8 cellular contexts compared by ENCODE assay signal in the genomic region with DNA sequence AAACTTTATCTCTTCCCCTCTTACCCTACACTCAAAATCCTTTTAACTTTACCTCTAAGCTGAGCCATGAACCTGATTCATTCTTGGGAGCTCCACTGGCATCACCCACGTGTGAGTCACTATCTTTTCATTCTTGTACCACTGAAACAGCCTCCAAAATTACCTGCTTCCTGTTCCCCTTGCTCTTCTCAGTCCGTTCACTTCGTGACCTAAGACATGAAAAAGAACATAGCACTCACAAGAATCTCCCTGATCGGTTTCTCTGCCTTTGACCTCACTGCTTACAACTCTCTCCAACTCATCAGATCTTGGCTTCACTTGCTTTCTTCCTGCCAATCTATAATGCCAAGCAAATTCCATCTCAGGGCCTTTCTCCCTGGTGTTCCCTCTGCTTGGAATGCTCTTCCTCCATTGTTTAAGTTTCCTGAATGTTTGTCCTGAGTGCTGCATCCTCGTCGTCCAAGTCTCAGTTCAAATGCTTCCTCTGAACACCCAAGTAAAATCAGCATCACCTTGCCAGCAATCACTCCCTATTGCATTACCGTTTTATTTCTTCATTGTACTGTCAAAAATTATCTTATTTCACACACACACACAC. TPM values are rescaled to one million over a fixed set of nuclear protein-coding genes. Genes with fewer than 3 reads are reported as not detected.
DNase-seq lines count a peak whose midpoint lies in the region; FAIRE-seq and TF ChIP-seq lines count a peak whose summit lies in the region.

No MANE protein-coding gene starts in this region.

- H3K4me3 Mint-ChIP-seq in CD8-positive, alpha-beta memory T cell, result peak overlapping the region in 5 of 7 donors; percentile 3 to 24 (median 9)

- peaks cover 0 to 79% (median 23%) of the 10 kb centered on the region in 3 donors for H3K36me3 Mint-ChIP-seq in CD8-positive, alpha-beta memory T cell

- POLR2A ChIA-PET in CD8-positive, alpha-beta memory T cell (lab: Charles Lee), result no interaction called here

- TF ChIP-seq POLR2A in H54 (IDR thresholded peaks at IDR 0.05; ENCODE audit: low read depth, low read length), result no peak

- no peaks in the 10 kb centered on the region for H3K27me3 ChIP-seq in CD8-positive, alpha-beta memory T cell (ENCODE audit: insufficient read depth, low read length, poor library complexity, severe bottlenecking)
- no peaks in the 10 kb centered on the region for H3K27me3 ChIP-seq in MM.1S (replicated peaks; ENCODE audit: insufficient read depth, low read length)

- H3K9me2 ChIP-seq in MM.1S (replicated peaks; ENCODE audit: insufficient read depth, low read length), result no peaks in the 10 kb centered on the region

- H3K4me3 ChIP-seq in CD8-positive, alpha-beta memory T cell (ENCODE audit: low read length), result no peak overlapping the region
- no peak overlapping the region for H3K4me3 ChIP-seq in MM.1S (ENCODE audit: low read length)

- no peak overlapping the region for H3K27ac ChIP-seq in CD8-positive, alpha-beta memory T cell (ENCODE audit: low read depth, low read length)
- no peak overlapping the region for H3K27ac ChIP-seq in MM.1S (ENCODE audit: low read length)

- H3K27me3 Mint-ChIP-seq in CD8-positive, alpha-beta memory T cell, result no peaks in the 10 kb centered on the region

- H4K20me1 ChIP-seq in MM.1S (ENCODE audit: insufficient read depth, low read length), result no peaks in the 10 kb centered on the region

- CTCF ChIA-PET in CD8-positive, alpha-beta memory T cell (lab: Charles Lee), result no interaction called here

- DNase-seq in CD8-positive, alpha-beta memory T cell, result no peak
- no peak for DNase-seq in H54 (ENCODE audit: insufficient read length, low spot score)
- peak; percentile 39 to 59 for DNase-seq in SW 1271 (lab: John Stamatoyannopoulos, UW)
- DNase-seq in fibroblast of peridontal ligament (ENCODE audit: extremely low read depth), result peak; percentile 79
- no peak for DNase-seq in HTR-8/SVneo (ENCODE audit: insufficient read length, low spot score)
- no peak for DNase-seq in NCI-H774 (lab: John Stamatoyannopoulos, UW)
- DNase-seq in T1000 (lab: John Stamatoyannopoulos, UW), result no peak
- no peak for DNase-seq in MM.1S

- no peak overlapping the region for H3K4me2 ChIP-seq in MM.1S (ENCODE audit: low read depth, low read length)

- no peak overlapping the region for H2AFZ ChIP-seq in MM.1S (ENCODE audit: low read length)

- no peak overlapping the region for H3K9ac ChIP-seq in MM.1S (ENCODE audit: low read length)

- peak overlapping the region; percentile 14 to 94 (median 62) for H3K27ac Mint-ChIP-seq in CD8-positive, alpha-beta memory T cell

- no peaks in the 10 kb centered on the region for H3K9me3 Mint-ChIP-seq in CD8-positive, alpha-beta memory T cell

- no peak for TF ChIP-seq CTCF in MM.1S (IDR thresholded peaks at IDR 0.05; ENCODE audit: low read length)

- no peaks in the 10 kb centered on the region; the same call in 1 of the 2 replicates for H3F3A ChIP-seq in MM.1S (ENCODE audit: insufficient read depth, low read length)

- peak; percentile 99 for FAIRE-seq in H54 (lab: Jason Lieb, UNC)
- no peak for FAIRE-seq in HTR-8/SVneo (lab: Jason Lieb, UNC)

- peaks cover 21% of the 10 kb centered on the region for H3K4me1 ChIP-seq in CD8-positive, alpha-beta memory T cell (ENCODE audit: insufficient read depth, low read length)
- no peaks in the 10 kb centered on the region for H3K4me1 ChIP-seq in MM.1S (ENCODE audit: low read length)

- H3K4me1 Mint-ChIP-seq in CD8-positive, alpha-beta memory T cell, result peaks cover 58 to 91% (median 85%) of the 10 kb centered on the region in 3 donors

- no peaks in the 10 kb centered on the region for H3K9me3 ChIP-seq in CD8-positive, alpha-beta memory T cell (ENCODE audit: low read length)
- no peaks in the 10 kb centered on the region for H3K9me3 ChIP-seq in MM.1S (replicated peaks; ENCODE audit: insufficient read depth, low read length)

- peaks cover 4% of the 10 kb centered on the region for H3K36me3 ChIP-seq in CD8-positive, alpha-beta memory T cell (ENCODE audit: insufficient read depth, low read length)
- H3K36me3 ChIP-seq in MM.1S (replicated peaks; ENCODE audit: insufficient read depth, low read length), result no peaks in the 10 kb centered on the region

- H3K79me2 ChIP-seq in MM.1S (ENCODE audit: low read length), result no peaks in the 10 kb centered on the region

RNA-seq across cellular contexts. Expression of gene GLIPR1, which starts 9.2 kb away (rescaled TPM):
- 10 to 100 TPM; 22.2 to 22.8 TPM for total RNA-seq in CD8-positive, alpha-beta memory T cell
- 202 TPM for polyA plus RNA-seq in CD8-positive, alpha-beta memory T cell

RNA-seq across cellular contexts. Expression of gene KRR1, which starts 21.7 kb away (rescaled TPM):
- total RNA-seq in CD8-positive, alpha-beta memory T cell, result 100 to 1,000 TPM; 143 to 151 TPM
- 76.8 TPM for polyA plus RNA-seq in CD8-positive, alpha-beta memory T cell

Comparison
In these comparisons a context has a peak if more than half of its experiments do, and no peak if none do; other contexts are left out.
1. DNase-seq: peak in SW 1271 (2 of 2) and fibroblast of peridontal ligament (single experiment); none in CD8-positive, alpha-beta memory T cell (0 of 5), H54 (single experiment), HTR-8/SVneo (single experiment), NCI-H774 (single experiment), T1000 (single experiment) and MM.1S (single experiment).